Comparison of ENCODE assay signal across 17 cellular contexts in the genomic region with DNA sequence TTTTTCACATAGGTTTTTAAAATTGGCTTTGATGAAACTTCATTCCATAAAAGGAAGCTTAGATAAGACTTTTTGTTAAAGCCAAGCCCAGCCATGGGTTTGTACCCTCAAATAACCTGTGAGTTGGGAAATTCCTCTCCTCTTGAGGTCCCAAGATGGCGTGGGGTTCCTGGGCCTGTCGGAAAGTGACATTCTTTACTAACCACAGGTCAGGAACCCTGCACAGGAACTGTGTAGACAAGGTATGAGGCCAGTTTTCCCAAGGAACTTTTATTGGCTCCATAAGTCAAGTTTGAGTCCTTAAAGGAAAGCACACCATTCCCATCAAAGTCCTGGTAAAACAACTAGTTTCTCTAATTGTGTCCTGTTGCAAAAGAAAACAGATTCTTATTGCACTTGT.
DNase-seq lines count a peak whose midpoint lies in the region; FAIRE-seq and TF ChIP-seq lines count a peak whose summit lies in the region.
"Had no signal": no experiment of that assay in that cellular context is flagged by ENCODE, and none has a peak within 500 bp of the region (broad histone marks: within the 10 kb centered on the region; RNA-seq: fewer than 3 reads in every experiment).

No MANE protein-coding gene starts in this region.

- peaks cover 7% of the 10 kb centered on the region for H3K79me2 ChIP-seq in astrocyte (ENCODE audit: insufficient read depth, low read length)

- H3K36me3 Mint-ChIP-seq in astrocyte (ENCODE audit: low read depth, unreplicated experiment): peaks cover 22% of the 10 kb centered on the region

- no peak overlapping the region for H3K4me3 ChIP-seq in astrocyte (ENCODE audit: insufficient read depth, low read depth, low read length)
- no peak overlapping the region for H3K4me3 ChIP-seq in fibroblast of villous mesenchyme (ENCODE audit: low read depth, low read length)
- H3K4me3 ChIP-seq in mesenchymal stem cell (ENCODE audit: insufficient read depth in 1 of 2, low read depth in 1 of 2, low read length in 2 of 2): no peak overlapping the region
- H3K4me3 ChIP-seq: A549 had no signal

- H4K91ac ChIP-seq in mesenchymal stem cell (ENCODE audit: low read length): no peak overlapping the region

- H3K27me3 Mint-ChIP-seq in astrocyte (ENCODE audit: low read depth, unreplicated experiment): no peaks in the 10 kb centered on the region
- H3K27me3 Mint-ChIP-seq: CD4-positive, alpha-beta memory T cell had no signal

- H3K4me1 Mint-ChIP-seq in astrocyte (ENCODE audit: low read depth, unreplicated experiment): no peaks in the 10 kb centered on the region

- H3K9ac ChIP-seq in astrocyte (ENCODE audit: low read length) (no peak overlapping the region), mesenchymal stem cell (ENCODE audit: low read length) (no peak overlapping the region)

- WGBS in mesenchymal stem cell: 73% methylated on average over 2 of the region's 2 CpGs

- no peaks in the 10 kb centered on the region for H3K9me3 ChIP-seq in astrocyte (ENCODE audit: insufficient read depth, low read depth, low read length)
- H3K9me3 ChIP-seq in mesenchymal stem cell (ENCODE audit: control insufficient read depth, low read length): peaks cover 9% of the 10 kb centered on the region
- H3K9me3 ChIP-seq: A549, BE2C had no signal

- H3K4me1 ChIP-seq in astrocyte (ENCODE audit: insufficient read depth, low read length) (no peaks in the 10 kb centered on the region), mesenchymal stem cell (ENCODE audit: control insufficient read depth, insufficient read depth, low read depth, low read length) (no peaks in the 10 kb centered on the region)
- H3K4me1 ChIP-seq: A549, BE2C had no signal

- no peak overlapping the region for H3K4ac ChIP-seq in mesenchymal stem cell (ENCODE audit: low read depth in 1 of 2, low read length in 2 of 2)

- no peak overlapping the region for H3K23ac ChIP-seq in mesenchymal stem cell (ENCODE audit: low read length in 2 of 2)

- H2AFZ ChIP-seq in astrocyte (ENCODE audit: low read depth, low read length): no peak overlapping the region
- no peak overlapping the region for H2AFZ ChIP-seq in mesenchymal stem cell (ENCODE audit: low read depth, low read length)

- peaks cover 24% of the 10 kb centered on the region for H3K79me1 ChIP-seq in mesenchymal stem cell (replicated peaks; ENCODE audit: low read length, poor library complexity, severe bottlenecking)

- no peaks in the 10 kb centered on the region for H3K27me3 ChIP-seq in astrocyte (ENCODE audit: insufficient read depth, low read length)
- no peaks in the 10 kb centered on the region for H3K27me3 ChIP-seq in mesenchymal stem cell (ENCODE audit: control insufficient read depth in 1 of 2, insufficient read depth in 1 of 2, low read length in 2 of 2)
- H3K27me3 ChIP-seq: BE2C had no signal

- no peak overlapping the region for H2BK12ac ChIP-seq in mesenchymal stem cell (ENCODE audit: low read length in 2 of 2)

- no peak overlapping the region for H3K14ac ChIP-seq in mesenchymal stem cell (ENCODE audit: low read length in 2 of 2)

- no peak overlapping the region for H2BK5ac ChIP-seq in mesenchymal stem cell (ENCODE audit: low read depth, low read length, poor library complexity, severe bottlenecking)

- H2AK5ac ChIP-seq in mesenchymal stem cell (ENCODE audit: low read length, severe bottlenecking): no peak overlapping the region

- no peak overlapping the region for H3K4me3 Mint-ChIP-seq in astrocyte (ENCODE audit: unreplicated experiment)
- H3K4me3 Mint-ChIP-seq: CD4-positive, alpha-beta memory T cell had no signal

- H2BK15ac ChIP-seq in mesenchymal stem cell (ENCODE audit: low read depth, poor library complexity, severe bottlenecking): no peak overlapping the region

- H3K4me2 ChIP-seq in astrocyte (ENCODE audit: low read length) (no peak overlapping the region), mesenchymal stem cell (ENCODE audit: low read length, poor library complexity, severe bottlenecking) (no peak overlapping the region)
- H3K4me2 ChIP-seq: A549 had no signal

- H4K20me1 ChIP-seq in astrocyte (ENCODE audit: insufficient read depth, low read length): peaks cover 15% of the 10 kb centered on the region

- no peak overlapping the region for H2BK120ac ChIP-seq in mesenchymal stem cell (ENCODE audit: low read depth, low read length)

- peaks cover 7% of the 10 kb centered on the region for H3K9me3 Mint-ChIP-seq in astrocyte (ENCODE audit: unreplicated experiment)

- FAIRE-seq in astrocyte (lab: Jason Lieb, UNC): no peak
- FAIRE-seq: A549, D721Med, H54, HepG2, HTR-8/SVneo had no signal

- H3K18ac ChIP-seq in mesenchymal stem cell (ENCODE audit: low read depth in 1 of 2, low read length in 2 of 2): no peak overlapping the region

- no peak overlapping the region for H4K8ac ChIP-seq in mesenchymal stem cell (ENCODE audit: low read length)

- DNase-seq in EH (ENCODE audit: low read depth): peak; percentile 34
- DNase-seq in astrocyte (ENCODE audit: low read depth): peak; percentile 54
- peak; percentile 39 for DNase-seq in fibroblast of villous mesenchyme (ENCODE audit: low read depth)
- DNase-seq in mesenchymal stem cell: peak; percentile 32
- no peak for DNase-seq in ecto neural progenitor cell (ENCODE audit: low spot score)
- DNase-seq in NCI-H187 treated with DMSO at 0.1 percent for 48 hours (lab: John Stamatoyannopoulos, UW): no peak
- DNase-seq in activated CD4-positive, alpha-beta T cell treated with anti-CD3 and anti-CD28 coated beads, Interleukin-2, amount 50 U/mL, for 1 hour: no peak
- DNase-seq: BE2C; CD4-positive, alpha-beta memory T cell; DMS153; DMS79 treated with DMSO at 0.1 percent for 48 hours had no signal

- H3K27ac Mint-ChIP-seq in astrocyte (ENCODE audit: unreplicated experiment): no peak overlapping the region

- H3K27ac ChIP-seq in astrocyte (ENCODE audit: low read depth, low read length) (no peak overlapping the region), mesenchymal stem cell (ENCODE audit: low read length, poor library complexity, severe bottlenecking) (no peak overlapping the region)
- H3K27ac ChIP-seq: A549, C4-2B had no signal

- TF ChIP-seq CTCF in astrocyte (IDR thresholded peaks at IDR 0.05; ENCODE audit: insufficient read depth, low read depth, low read length) (no peak), fibroblast of villous mesenchyme (IDR thresholded peaks at IDR 0.05; ENCODE audit: insufficient read depth, low read depth, low read length) (no peak)

- H3K36me3 ChIP-seq in astrocyte (ENCODE audit: insufficient read depth, low read length) (no peaks in the 10 kb centered on the region), mesenchymal stem cell (ENCODE audit: control insufficient read depth in 1 of 2, insufficient read depth in 2 of 2, low read depth in 1 of 2, low read length in 2 of 2) (peaks cover 0 to 3% of the 10 kb centered on the region in 2 experiments)
- H3K36me3 ChIP-seq: BE2C had no signal

Comparison
In these comparisons a context has a peak if more than half of its experiments do, and no peak if none do; other contexts are left out.
1. DNase-seq: peak in EH (single experiment), astrocyte (single experiment), fibroblast of villous mesenchyme (single experiment) and mesenchymal stem cell (single experiment); none in ecto neural progenitor cell (single experiment), NCI-H187 treated with DMSO at 0.1 percent for 48 hours (single experiment) and activated CD4-positive, alpha-beta T cell treated with anti-CD3 and anti-CD28 coated beads, Interleukin-2, amount 50 U/mL, for 1 hour (single experiment).